ENCODE assay signal across 2 cellular contexts in the genomic region with DNA sequence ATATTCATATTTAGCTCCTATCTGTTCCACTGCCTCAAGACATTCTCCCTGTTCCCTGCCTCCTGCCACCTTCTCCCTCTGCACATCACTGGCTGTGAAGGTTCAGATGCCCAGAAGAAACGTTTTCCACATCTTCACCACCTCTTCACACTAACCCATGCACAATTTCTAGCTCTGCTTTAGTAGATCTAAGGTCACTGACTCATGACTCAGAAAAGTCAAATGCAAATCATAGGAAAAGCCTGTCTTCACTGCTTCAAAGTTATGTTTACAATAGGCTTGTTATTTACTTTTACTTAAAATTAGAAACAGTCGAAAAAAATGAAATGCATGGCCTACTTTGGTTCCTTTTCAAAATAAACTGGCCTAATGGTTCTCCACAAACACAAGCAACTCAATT.
TF ChIP-seq lines count a peak whose summit lies in the region.

No MANE protein-coding gene starts in this region.

TF ChIP-seq in HCT116, 20 proteins besides CTCF, POLR2A, EP300 and RAD21:
- TF ChIP-seq SP1 (IDR thresholded peaks at IDR 0.05; ENCODE audit: low read depth): no peak
- TF ChIP-seq TCF7L2 (IDR thresholded peaks at IDR 0.05; ENCODE audit: borderline replicate concordance, extremely low read depth, insufficient read depth, insufficient read length): no peak
- no peak for TF ChIP-seq YY1 (IDR thresholded peaks at IDR 0.05; ENCODE audit: extremely low read depth, insufficient replicate concordance, low read depth, low read length)
- TF ChIP-seq ZNF274 (IDR thresholded peaks at IDR 0.05; ENCODE audit: low read depth, low read length): no peak
- no peak for TF ChIP-seq FOSL1 (IDR thresholded peaks at IDR 0.05; ENCODE audit: low read depth)
- TF ChIP-seq ELF1 (IDR thresholded peaks at IDR 0.05; ENCODE audit: borderline replicate concordance, low read depth): no peak
- no peak for TF ChIP-seq EZH2phosphoT487 (IDR thresholded peaks at IDR 0.05; ENCODE audit: borderline replicate concordance)
- TF ChIP-seq EGR1 (IDR thresholded peaks at IDR 0.05; ENCODE audit: low read depth): no peak

TF ChIP-seq in K562, 482 proteins besides CTCF, POLR2A, EP300 and RAD21:
- TF ChIP-seq GATAD2A (IDR thresholded peaks at IDR 0.05) (no peak), ZNF445 (CRISPR knock-in tag; IDR thresholded peaks at IDR 0.05; ENCODE audit: low read depth) (no peak), ESRRB (CRISPR knock-in tag; IDR thresholded peaks at IDR 0.05; ENCODE audit: borderline replicate concordance) (no peak), ZNF239 (CRISPR knock-in tag; IDR thresholded peaks at IDR 0.05) (no peak), NR4A1 (CRISPR knock-in tag; IDR thresholded peaks at IDR 0.05) (no peak), NR4A1 (tag; IDR thresholded peaks at IDR 0.05) (no peak), ZZZ3 (IDR thresholded peaks at IDR 0.05) (no peak), ZFPM2 (CRISPR knock-in tag; IDR thresholded peaks at IDR 0.05) (no peak), ZNF253 (CRISPR knock-in tag; conservative IDR thresholded peaks at IDR 0.05) (no peak), SMARCC2 (IDR thresholded peaks at IDR 0.05; ENCODE audit: low read depth) (no peak), ZNF282 (CRISPR knock-in tag; IDR thresholded peaks at IDR 0.05) (no peak), ZNF165 (CRISPR knock-in tag; IDR thresholded peaks at IDR 0.05; ENCODE audit: borderline replicate concordance) (no peak)
- TF ChIP-seq, protein P1, sequence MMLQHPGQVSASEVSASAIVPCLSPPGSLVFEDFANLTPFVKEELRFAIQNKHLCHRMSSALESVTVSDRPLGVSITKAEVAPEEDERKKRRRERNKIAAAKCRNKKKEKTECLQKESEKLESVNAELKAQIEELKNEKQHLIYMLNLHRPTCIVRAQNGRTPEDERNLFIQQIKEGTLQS (IDR thresholded peaks at IDR 0.05): no peak
- TF ChIP-seq, protein P1 (CRISPR knock-in tag; conservative IDR thresholded peaks at IDR 0.05): no peak
- TF ChIP-seq, protein P2, sequence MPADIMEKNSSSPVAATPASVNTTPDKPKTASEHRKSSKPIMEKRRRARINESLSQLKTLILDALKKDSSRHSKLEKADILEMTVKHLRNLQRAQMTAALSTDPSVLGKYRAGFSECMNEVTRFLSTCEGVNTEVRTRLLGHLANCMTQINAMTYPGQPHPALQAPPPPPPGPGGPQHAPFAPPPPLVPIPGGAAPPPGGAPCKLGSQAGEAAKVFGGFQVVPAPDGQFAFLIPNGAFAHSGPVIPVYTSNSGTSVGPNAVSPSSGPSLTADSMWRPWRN (IDR thresholded peaks at IDR 0.05; ENCODE audit: low read depth): no peak
